In genomic region chr1:226233293-226233692, GRCh38 we compare ENCODE assay signal across 23 cellular contexts. TPM values are rescaled to one million over a fixed set of nuclear protein-coding genes. Genes with fewer than 3 reads are reported as not detected.
DNase-seq lines count a peak whose midpoint lies in the region; ATAC-seq, FAIRE-seq and TF ChIP-seq lines count a peak whose summit lies in the region.
"Had no signal": no experiment of that assay in that cellular context is flagged by ENCODE, and none has a peak within 500 bp of the region (broad histone marks: within the 10 kb centered on the region; RNA-seq: fewer than 3 reads in every experiment).

No MANE protein-coding gene starts in this region.

- peaks cover 14 to 62% (median 21%) of the 10 kb centered on the region in 3 donors for H3K36me3 Mint-ChIP-seq in naive thymus-derived CD8-positive, alpha-beta T cell

- TF ChIP-seq POLR2A in GM12892 (IDR thresholded peaks at IDR 0.05; ENCODE audit: low read depth, low read length) (no peak), Peyer's patch (IDR thresholded peaks at IDR 0.05) (no peak), esophagus squamous epithelium (IDR thresholded peaks at IDR 0.05) (no peak)

- H3K4me1 Mint-ChIP-seq in naive thymus-derived CD8-positive, alpha-beta T cell, result no peaks in the 10 kb centered on the region
- H3K4me1 Mint-ChIP-seq: CD4-positive, alpha-beta memory T cell had no signal

- no peak overlapping the region for H3K4me3 Mint-ChIP-seq in naive thymus-derived CD8-positive, alpha-beta T cell
- H3K4me3 Mint-ChIP-seq: CD4-positive, alpha-beta memory T cell; stimulated activated memory B cell treated with anti-CD40 and anti-IgM and Interleukin-4, amounts not matched to agents 10 μg/mL and 1 μg/mL and 100 μg/mL, for 72 hours; T-helper 1 cell treated with Interleukin-12 subunit alpha and Interleukin-12 subunit beta and Interleukin-4 antibody, amounts not matched to agents 30 μg/mL and 1 μg/mL, for 36 hours had no signal

- no peaks in the 10 kb centered on the region for H3K4me1 ChIP-seq in Peyer's patch
- H3K4me1 ChIP-seq in esophagus squamous epithelium, result no peaks in the 10 kb centered on the region
- H3K4me1 ChIP-seq: gastrocnemius medialis, tibial nerve had no signal

- peak; percentile 84 for FAIRE-seq in GM12892 (lab: Jason Lieb, UNC)
- FAIRE-seq: colon, endothelial cell of umbilical vein had no signal

- TF ChIP-seq CTCF in Peyer's patch (IDR thresholded peaks at IDR 0.05), result no peak
- no peak for TF ChIP-seq CTCF in esophagus squamous epithelium (IDR thresholded peaks at IDR 0.05)

- ATAC-seq in GM19467 (IDR thresholded peaks at IDR 0.05; ENCODE audit: unreplicated experiment) (peak; percentile 61), HG02973 (IDR thresholded peaks at IDR 0.05; ENCODE audit: unreplicated experiment) (peak; percentile 73), HG02981 (IDR thresholded peaks at IDR 0.05; ENCODE audit: unreplicated experiment) (no peak)
- no peak for ATAC-seq in naive thymus-derived CD8-positive, alpha-beta T cell
- ATAC-seq: gastrocnemius medialis; stimulated activated memory B cell treated with anti-CD40 and anti-IgM and Interleukin-4, amounts not matched to agents 10 μg/mL and 1 μg/mL and 100 μg/mL, for 72 hours had no signal

- no peaks in the 10 kb centered on the region for H3K27me3 Mint-ChIP-seq in naive thymus-derived CD8-positive, alpha-beta T cell
- H3K27me3 Mint-ChIP-seq: CD4-positive, alpha-beta memory T cell; stimulated activated memory B cell treated with anti-CD40 and anti-IgM and Interleukin-4, amounts not matched to agents 10 μg/mL and 1 μg/mL and 100 μg/mL, for 72 hours had no signal

- no peaks in the 10 kb centered on the region for H3K9me3 ChIP-seq in Peyer's patch
- H3K9me3 ChIP-seq in esophagus squamous epithelium, result no peaks in the 10 kb centered on the region
- H3K9me3 ChIP-seq: gastrocnemius medialis, MG63, tibial nerve had no signal

- 90 to 94% methylated on average over 6 of the region's 6 CpGs for WGBS in esophagus squamous epithelium, 2 donors

- no peak overlapping the region for H3K4me3 ChIP-seq in Peyer's patch
- H3K4me3 ChIP-seq in esophagus squamous epithelium, result no peak overlapping the region
- H3K4me3 ChIP-seq: gastrocnemius medialis, MG63, tibial nerve had no signal

- H3K36me3 ChIP-seq in Peyer's patch (peaks cover 0 to 5% (median 0%) of the 10 kb centered on the region in 3 donors), esophagus squamous epithelium (peaks cover 0 to 46% (median 0%) of the 10 kb centered on the region in 3 donors)
- H3K36me3 ChIP-seq: gastrocnemius medialis had no signal

- no peak overlapping the region for H3K27ac Mint-ChIP-seq in naive thymus-derived CD8-positive, alpha-beta T cell
- H3K27ac Mint-ChIP-seq: stimulated activated memory B cell treated with anti-CD40 and anti-IgM and Interleukin-4, amounts not matched to agents 10 μg/mL and 1 μg/mL and 100 μg/mL, for 72 hours; T-helper 1 cell treated with Interleukin-12 subunit alpha and Interleukin-12 subunit beta and Interleukin-4 antibody, amounts not matched to agents 30 μg/mL and 1 μg/mL, for 36 hours had no signal

- intact Hi-C loops in esophagus squamous epithelium (cut with DNase I), result no loop called here

- POLR2A ChIA-PET in naive thymus-derived CD8-positive, alpha-beta T cell (lab: Charles Lee), result no interaction called here

- H3K9me3 Mint-ChIP-seq in naive thymus-derived CD8-positive, alpha-beta T cell, result no peaks in the 10 kb centered on the region
- H3K9me3 Mint-ChIP-seq: CD4-positive, alpha-beta memory T cell; stimulated activated memory B cell treated with anti-CD40 and anti-IgM and Interleukin-4, amounts not matched to agents 10 μg/mL and 1 μg/mL and 100 μg/mL, for 72 hours; T-helper 1 cell treated with Interleukin-12 subunit alpha and Interleukin-12 subunit beta and Interleukin-4 antibody, amounts not matched to agents 30 μg/mL and 1 μg/mL, for 36 hours had no signal

- H3K27me3 ChIP-seq in Peyer's patch (no peaks in the 10 kb centered on the region), esophagus squamous epithelium (no peaks in the 10 kb centered on the region)
- H3K27me3 ChIP-seq: gastrocnemius medialis, MG63, tibial nerve had no signal

- no peak for DNase-seq in GM12892 (ENCODE audit: insufficient read length)
- DNase-seq in Peyer's patch, result peak in 2 of 3 donors; percentile 47 to 54
- DNase-seq in esophagus squamous epithelium (lab: John Stamatoyannopoulos, UW), result no peak
- DNase-seq in naive thymus-derived CD8-positive, alpha-beta T cell, result no peak
- no peak for DNase-seq in cerebellar cortex (ENCODE audit: low spot score)
- DNase-seq: activated CD4-positive, CD25-positive, alpha-beta regulatory T cell treated with anti-CD3 and anti-CD28 coated beads, Interleukin-2, amount 50 U/mL, for 72 hours; activated gamma-delta T cell treated with Interleukin-2 at 50 U/mL for 16 hours; CD4-positive, alpha-beta memory T cell; gastrocnemius medialis; MG63; NCI-H2029; NCI-H69 had no signal

- H3K27ac ChIP-seq in Peyer's patch, result no peak overlapping the region
- no peak overlapping the region for H3K27ac ChIP-seq in esophagus squamous epithelium
- H3K27ac ChIP-seq: gastrocnemius medialis, tibial nerve had no signal

RNA-seq across cellular contexts. Expression of gene MIXL1, which starts 9.8 kb away (rescaled TPM):
- polyA plus RNA-seq in GM12892 (2012; ENCODE audit: missing spikeins), result 0.49 TPM
- total RNA-seq in Peyer's patch (not detected), esophagus squamous epithelium (not detected)
- total RNA-seq in naive thymus-derived CD8-positive, alpha-beta T cell, result not detected
- under 1 TPM in 1 of 3 donors, not detected in 2; 0.13 TPM for polyA plus RNA-seq in naive thymus-derived CD8-positive, alpha-beta T cell
- total RNA-seq: CD4-positive, alpha-beta memory T cell; gastrocnemius medialis; posterior vena cava; RPMI7951; tibial nerve had no signal
- polyA plus RNA-seq: CD4-positive, alpha-beta memory T cell; liver had no signal

RNA-seq across cellular contexts. Expression of gene ACBD3, which starts 46.8 kb away (rescaled TPM):
- polyA plus RNA-seq in GM12892 (2012; ENCODE audit: missing spikeins), result 15.8 TPM
- 10 to 100 TPM; 24.1 to 36.3 (median 32.8) TPM for total RNA-seq in Peyer's patch
- 10 to 100 TPM; 37.0 to 64.7 (median 52.1) TPM for total RNA-seq in esophagus squamous epithelium
- total RNA-seq in naive thymus-derived CD8-positive, alpha-beta T cell, result 10 to 100 TPM; 30.6 to 33.2 TPM
- polyA plus RNA-seq in naive thymus-derived CD8-positive, alpha-beta T cell, result 10 to 100 TPM; 11.2 to 16.1 (median 11.8) TPM

Comparison
In these comparisons a context has a peak if more than half of its experiments do, and no peak if none do; other contexts are left out.
1. DNase-seq: peak in Peyer's patch (2 of 3); none in GM12892 (single experiment), esophagus squamous epithelium (single experiment), naive thymus-derived CD8-positive, alpha-beta T cell (0 of 10) and cerebellar cortex (single experiment).
2. ATAC-seq: peak in GM19467 (single experiment) and HG02973 (single experiment); none in naive thymus-derived CD8-positive, alpha-beta T cell (0 of 2) and HG02981 (single experiment).